ENCODE assay signal across 15 cellular contexts in genomic region chrX:107936434-107936730, GRCh38. TPM values are rescaled to one million over a fixed set of nuclear protein-coding genes. Genes with fewer than 3 reads are reported as not detected.
DNase-seq lines count a peak whose midpoint lies in the region; ATAC-seq and TF ChIP-seq lines count a peak whose summit lies in the region.
"Had no signal": no experiment of that assay in that cellular context is flagged by ENCODE, and none has a peak within 500 bp of the region (broad histone marks: within the 10 kb centered on the region; RNA-seq: fewer than 3 reads in every experiment).

No MANE protein-coding gene starts in this region.

- H3K9me2 ChIP-seq in hepatocyte (replicated peaks; ENCODE audit: insufficient read depth): no peaks in the 10 kb centered on the region

- H3K79me2 ChIP-seq in hepatocyte: no peaks in the 10 kb centered on the region
- no peaks in the 10 kb centered on the region for H3K79me2 ChIP-seq in osteoblast (ENCODE audit: insufficient read depth, low read length)

- H3K36me3 Mint-ChIP-seq in activated naive CD8-positive, alpha-beta T cell treated with anti-CD3 and anti-CD28 coated beads for 36 hours: no peaks in the 10 kb centered on the region
- H3K36me3 Mint-ChIP-seq: CD14-positive monocyte had no signal

- H3K4me3 ChIP-seq in HEK293 (ENCODE audit: low read depth, low read length) (peak overlapping the region; percentile 15; the same call in 1 of the 2 replicates), hepatocyte (no peak overlapping the region), osteoblast (ENCODE audit: insufficient read depth, low read length) (no peak overlapping the region)
- H3K4me3 ChIP-seq: gastrocnemius medialis, upper lobe of left lung had no signal

- H3K27me3 Mint-ChIP-seq in activated naive CD8-positive, alpha-beta T cell treated with anti-CD3 and anti-CD28 coated beads for 36 hours: peaks cover 23% of the 10 kb centered on the region

- no peaks in the 10 kb centered on the region for H3K9me3 Mint-ChIP-seq in activated naive CD8-positive, alpha-beta T cell treated with anti-CD3 and anti-CD28 coated beads for 36 hours

- TF ChIP-seq CTCF in HEK293 (tag by site-specific recombination; IDR thresholded peaks at IDR 0.05) (no peak), hepatocyte (IDR thresholded peaks at IDR 0.05; ENCODE audit: poor library complexity) (no peak), osteoblast (IDR thresholded peaks at IDR 0.05; ENCODE audit: extremely low read depth, low read depth, low read length) (no peak)

- CTCF ChIA-PET in HEK293 (lab: Yijun Ruan, JAX): no interaction called here

- H3K4me3 Mint-ChIP-seq in activated naive CD8-positive, alpha-beta T cell treated with anti-CD3 and anti-CD28 coated beads for 36 hours: peak overlapping the region; percentile 73

- H3K27me3 ChIP-seq in hepatocyte (no peaks in the 10 kb centered on the region), osteoblast (ENCODE audit: insufficient read depth, low read length) (peaks cover 4% of the 10 kb centered on the region)
- H3K27me3 ChIP-seq: upper lobe of left lung had no signal

- H3K4me2 ChIP-seq in hepatocyte: peak overlapping the region; percentile 74
- no peak overlapping the region for H3K4me2 ChIP-seq in osteoblast (ENCODE audit: insufficient read depth, low read length)

- H2AFZ ChIP-seq in hepatocyte (no peak overlapping the region), osteoblast (ENCODE audit: low read length) (no peak overlapping the region)

- WGBS in hepatocyte (ENCODE audit: low lambda C conversion rate, missing lambda C conversion rate): 45% methylated on average over 13 of the region's 16 CpGs

- H4K20me1 ChIP-seq in hepatocyte (ENCODE audit: insufficient read depth, poor library complexity, severe bottlenecking) (no peaks in the 10 kb centered on the region), osteoblast (ENCODE audit: insufficient read depth, low read length) (peaks cover 4% of the 10 kb centered on the region)

- peaks cover 4% of the 10 kb centered on the region for H3K4me1 Mint-ChIP-seq in activated naive CD8-positive, alpha-beta T cell treated with anti-CD3 and anti-CD28 coated beads for 36 hours
- H3K4me1 Mint-ChIP-seq: CD14-positive monocyte had no signal

- ATAC-seq in HG03439 (IDR thresholded peaks at IDR 0.05; ENCODE audit: unreplicated experiment): no peak
- no peak for ATAC-seq in HG03039 (IDR thresholded peaks at IDR 0.05; ENCODE audit: unreplicated experiment)
- ATAC-seq: gastrocnemius medialis, left colon had no signal

- H3K4me1 ChIP-seq in HEK293 (ENCODE audit: control insufficient read depth, insufficient read depth, low read length): peaks cover 2% of the 10 kb centered on the region; the same call in 1 of the 2 replicates
- no peaks in the 10 kb centered on the region for H3K4me1 ChIP-seq in hepatocyte (ENCODE audit: insufficient read depth)
- no peaks in the 10 kb centered on the region for H3K4me1 ChIP-seq in osteoblast (ENCODE audit: insufficient read depth, low read length)
- H3K4me1 ChIP-seq: gastrocnemius medialis, upper lobe of left lung had no signal

- POLR2A ChIA-PET in HEK293 (lab: Yijun Ruan, JAX): no interaction called here

- H3K27ac ChIP-seq in HEK293 (ENCODE audit: extremely low read depth, low read depth, low read length): no peak overlapping the region
- no peak overlapping the region for H3K27ac ChIP-seq in hepatocyte
- no peak overlapping the region for H3K27ac ChIP-seq in osteoblast (ENCODE audit: low read depth, low read length)
- H3K27ac ChIP-seq: gastrocnemius medialis, upper lobe of left lung had no signal

- DNase-seq in activated naive CD8-positive, alpha-beta T cell treated with anti-CD3 and anti-CD28 coated beads for 36 hours: no peak
- DNase-seq in hepatocyte (ENCODE audit: low spot score) (no peak), osteoblast (ENCODE audit: insufficient read length, low spot score, missing footprints) (peak; percentile 25), NCI-H2029 treated with DMSO at 0.1 percent for 48 hours (lab: John Stamatoyannopoulos, UW) (no peak)
- DNase-seq: effector CD4-positive, alpha-beta T cell; gastrocnemius medialis; left colon; MM.1S; stimulated activated CD4-positive, alpha-beta T cell treated with anti-CD3 and anti-CD28 coated beads, Interleukin-1b, Interleukin-23, amount 100 ng/mL, for 48 hours had no signal

- H3K36me3 ChIP-seq in HEK293 (ENCODE audit: control insufficient read depth in 2 of 2, insufficient read depth in 1 of 2, low read length in 2 of 2) (no peaks in the 10 kb centered on the region), hepatocyte (replicated peaks; ENCODE audit: insufficient read depth, low read depth) (no peaks in the 10 kb centered on the region), osteoblast (ENCODE audit: insufficient read depth, low read length) (no peaks in the 10 kb centered on the region)
- H3K36me3 ChIP-seq: gastrocnemius medialis, upper lobe of left lung had no signal

- no peak overlapping the region for H3K27ac Mint-ChIP-seq in activated naive CD8-positive, alpha-beta T cell treated with anti-CD3 and anti-CD28 coated beads for 36 hours

- H3K9me3 ChIP-seq in HEK293 (ENCODE audit: control insufficient read depth, insufficient read depth, low read depth, low read length) (no peaks in the 10 kb centered on the region), hepatocyte (ENCODE audit: low read depth) (no peaks in the 10 kb centered on the region), osteoblast (ENCODE audit: low read depth, low read length) (no peaks in the 10 kb centered on the region)
- H3K9me3 ChIP-seq: gastrocnemius medialis, upper lobe of left lung had no signal

TF ChIP-seq in HEK293, 187 proteins besides CTCF, POLR2A, EP300 and RAD21:
- no peak for TF ChIP-seq ZNF777 (tag by site-specific recombination; IDR thresholded peaks at IDR 0.05; ENCODE audit: borderline replicate concordance)
- no peak for TF ChIP-seq ZNF488 (tag by site-specific recombination; IDR thresholded peaks at IDR 0.05)

RNA-seq across cellular contexts. Expression of gene TEX13B, which starts 45.8 kb away (rescaled TPM):
- not detected for total RNA-seq in activated naive CD8-positive, alpha-beta T cell treated with anti-CD3 and anti-CD28 coated beads for 36 hours
- total RNA-seq in hepatocyte (not detected in 2 replicates), osteoblast (not detected in 2 replicates)
- polyA plus RNA-seq in hepatocyte: not detected in 2 replicates
- total RNA-seq: gastrocnemius medialis, left colon, renal cortical epithelial cell, upper lobe of left lung had no signal
- polyA plus RNA-seq: CD14-positive monocyte had no signal
